In the genomic region with DNA sequence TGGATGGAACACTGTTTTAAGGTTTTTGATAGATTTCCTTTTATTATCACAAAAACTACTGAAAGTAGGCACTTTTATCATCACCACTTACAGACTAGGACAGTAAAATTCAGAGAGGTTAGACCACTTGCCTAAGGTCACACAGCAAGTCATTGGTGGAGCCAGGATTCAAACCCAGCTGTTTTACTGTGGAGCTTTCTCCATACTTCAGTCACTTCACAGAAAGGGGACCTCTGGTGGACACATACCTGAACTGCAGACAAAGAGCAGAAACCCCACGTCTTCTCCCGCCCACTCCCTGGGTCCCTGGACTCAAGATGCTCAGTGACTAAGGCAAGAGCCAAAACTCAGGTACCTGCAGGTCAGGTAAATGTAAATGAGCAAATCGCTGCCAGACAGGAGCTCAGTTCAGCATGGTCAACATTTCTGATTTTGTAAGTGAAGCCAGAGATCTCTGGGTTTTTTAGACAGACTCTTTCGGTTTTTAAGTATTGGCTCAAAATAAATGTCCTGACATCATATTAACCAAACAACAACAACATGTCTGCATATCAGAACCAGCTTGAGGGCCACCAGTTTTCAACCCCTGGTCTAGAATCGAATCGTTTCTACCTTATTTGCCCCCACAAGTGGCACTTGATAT, we compare ENCODE assay signal across 8 cellular contexts.
DNase-seq lines count a peak whose midpoint lies in the region; ATAC-seq and TF ChIP-seq lines count a peak whose summit lies in the region.

No MANE protein-coding gene starts in this region.

- no peaks in the 10 kb centered on the region for H3K27me3 ChIP-seq in thoracic aorta (replicated peaks; ENCODE audit: insufficient read depth)

- TF ChIP-seq CTCF in LNCaP clone FGC (IDR thresholded peaks at IDR 0.05; ENCODE audit: control insufficient read depth, extremely low read depth, insufficient read depth): peak; percentile 32; the same call in 1 of the 2 replicates
- TF ChIP-seq CTCF in WI38 (IDR thresholded peaks at IDR 0.05; ENCODE audit: low read depth, low read length): peak; percentile 72
- peak; percentile 30 for TF ChIP-seq CTCF in thoracic aorta (IDR thresholded peaks at IDR 0.05)

- ATAC-seq in thoracic aorta (ENCODE audit: insufficient number of reproducible peaks, low FRiP score, low read depth): no peak

- DNase-seq in NCI-H146 (lab: John Stamatoyannopoulos, UW): peak; percentile 21
- no peak for DNase-seq in NCI-H146 treated with DMSO at 0.1 percent for 48 hours (lab: John Stamatoyannopoulos, UW; ENCODE audit: unreplicated experiment)
- DNase-seq in LNCaP clone FGC (ENCODE audit: low read depth): no peak
- DNase-seq in cerebellar cortex (ENCODE audit: low spot score): peak; percentile 54
- DNase-seq in midbrain (lab: John Stamatoyannopoulos, UW): peak; percentile 4
- no peak for DNase-seq in thoracic aorta (ENCODE audit: low spot score)
- DNase-seq in NCI-H187 treated with DMSO at 0.1 percent for 48 hours (lab: John Stamatoyannopoulos, UW): no peak

- H3K36me3 ChIP-seq in thoracic aorta: no peaks in the 10 kb centered on the region

- H3K4me1 ChIP-seq in thoracic aorta (ENCODE audit: control insufficient read depth in 1 of 2, low read depth in 2 of 2): no peaks in the 10 kb centered on the region

- no peaks in the 10 kb centered on the region for H3K9me3 ChIP-seq in thoracic aorta

- no peak overlapping the region for H3K4me3 ChIP-seq in LNCaP clone FGC (ENCODE audit: low read depth, low read length)
- no peak overlapping the region for H3K4me3 ChIP-seq in WI38 (ENCODE audit: low read depth, low read length)
- no peak overlapping the region for H3K4me3 ChIP-seq in thoracic aorta

- H3K27ac ChIP-seq in thoracic aorta: no peak overlapping the region

Comparison
In these comparisons a context has a peak if more than half of its experiments do, and no peak if none do; other contexts are left out.
1. DNase-seq: peak in NCI-H146 (single experiment), cerebellar cortex (single experiment) and midbrain (single experiment); none in NCI-H146 treated with DMSO at 0.1 percent for 48 hours (single experiment), LNCaP clone FGC (single experiment), thoracic aorta (single experiment) and NCI-H187 treated with DMSO at 0.1 percent for 48 hours (single experiment).
2. Peak in every context shown above with its lines, with median percentiles within 50 percentile points of each other: CTCF ChIP-seq.